In genomic region chr2:228039752-228040534, GRCh38 we compare ENCODE assay signal across 9 cellular contexts.
DNase-seq lines count a peak whose midpoint lies in the region; ATAC-seq, FAIRE-seq and TF ChIP-seq lines count a peak whose summit lies in the region.
"Had no signal": no experiment of that assay in that cellular context is flagged by ENCODE, and none has a peak within 500 bp of the region (broad histone marks: within the 10 kb centered on the region; RNA-seq: fewer than 3 reads in every experiment).

No MANE protein-coding gene starts in this region.

- POLR2A ChIA-PET in RWPE1 (lab: Yijun Ruan, JAX; ENCODE audit: low non-redundant PET) = no interaction called here
- POLR2A ChIA-PET in activated CD4-positive, alpha-beta memory T cell treated with anti-CD3 and anti-CD28 coated beads, Interleukin-2, amount 10 ng/mL, durations not matched to agents 7 days and 5 days (lab: Charles Lee) = no interaction called here

- no peak overlapping the region for H3K27ac ChIP-seq in RWPE1
- H3K27ac ChIP-seq: SJSA1 had no signal

- CTCF ChIA-PET in RWPE1 (lab: Yijun Ruan, JAX) = interaction anchor here (0.6 to 1.0 kb wide), 8 partner anchors 97 to 1646 kb away, joined by 3 to 5 read pairs (median 3); no protein-coding TSS in a partner anchor
- CTCF ChIA-PET in activated CD4-positive, alpha-beta memory T cell treated with anti-CD3 and anti-CD28 coated beads, Interleukin-2, amount 10 ng/mL, durations not matched to agents 7 days and 5 days (lab: Charles Lee) = interaction anchor here (1.1 to 1.2 kb wide), 2 partner anchors 7 to 421 kb away, joined by 3 to 6 read pairs; no protein-coding TSS in a partner anchor

- no peak overlapping the region for H3K4me3 Mint-ChIP-seq in activated CD4-positive, alpha-beta memory T cell treated with anti-CD3 and anti-CD28 coated beads, Interleukin-2, amount 10 ng/mL, durations not matched to agents 7 days and 5 days

- ATAC-seq in HG03378 (IDR thresholded peaks at IDR 0.05; ENCODE audit: unreplicated experiment) = peak; percentile 97

- no peaks in the 10 kb centered on the region for H3K4me1 Mint-ChIP-seq in activated CD4-positive, alpha-beta memory T cell treated with anti-CD3 and anti-CD28 coated beads, Interleukin-2, amount 10 ng/mL, durations not matched to agents 7 days and 5 days

- H3K27me3 Mint-ChIP-seq in activated CD4-positive, alpha-beta memory T cell treated with anti-CD3 and anti-CD28 coated beads, Interleukin-2, amount 10 ng/mL, durations not matched to agents 7 days and 5 days = no peaks in the 10 kb centered on the region

- no peak for DNase-seq in D721Med (ENCODE audit: insufficient read length, low spot score)
- DNase-seq in GM19239 (ENCODE audit: insufficient read length, low spot score) = peak; percentile 7
- peak; percentile 38 for DNase-seq in RWPE1 (ENCODE audit: low spot score)
- DNase-seq in iPS-NIHi7 (ENCODE audit: extremely low spot score) = peak; percentile 35
- DNase-seq in stimulated activated CD4-positive, alpha-beta T cell treated with anti-CD3 and anti-CD28 coated beads, Interleukin-4, amount 100 ng/mL, for 4 hours = no peak
- no peak for DNase-seq in anterior cingulate cortex (lab: John Stamatoyannopoulos, UW)
- no peak for DNase-seq in activated CD4-positive, alpha-beta memory T cell treated with anti-CD3 and anti-CD28 coated beads, Interleukin-2, amount 10 ng/mL, durations not matched to agents 7 days and 5 days

- H3K36me3 Mint-ChIP-seq in activated CD4-positive, alpha-beta memory T cell treated with anti-CD3 and anti-CD28 coated beads, Interleukin-2, amount 10 ng/mL, durations not matched to agents 7 days and 5 days (ENCODE audit: low read depth) = no peaks in the 10 kb centered on the region

- H3K27ac Mint-ChIP-seq in activated CD4-positive, alpha-beta memory T cell treated with anti-CD3 and anti-CD28 coated beads, Interleukin-2, amount 10 ng/mL, durations not matched to agents 7 days and 5 days = no peak overlapping the region

- peak; percentile 46 for TF ChIP-seq CTCF in D721Med (IDR thresholded peaks at IDR 0.05; ENCODE audit: insufficient read depth, missing control alignments)
- peak; percentile 64 for TF ChIP-seq CTCF in RWPE1 (conservative IDR thresholded peaks at IDR 0.05; ENCODE audit: low read depth)

- H3K9me3 Mint-ChIP-seq in activated CD4-positive, alpha-beta memory T cell treated with anti-CD3 and anti-CD28 coated beads, Interleukin-2, amount 10 ng/mL, durations not matched to agents 7 days and 5 days = no peaks in the 10 kb centered on the region

- FAIRE-seq in D721Med (lab: Jason Lieb, UNC) (peak; percentile 94), GM19239 (lab: Jason Lieb, UNC) (no peak)

Comparison
In these comparisons a context has a peak if more than half of its experiments do, and no peak if none do; other contexts are left out.
1. DNase-seq: peak in GM19239 (single experiment), RWPE1 (single experiment) and iPS-NIHi7 (single experiment); none in D721Med (single experiment), stimulated activated CD4-positive, alpha-beta T cell treated with anti-CD3 and anti-CD28 coated beads, Interleukin-4, amount 100 ng/mL, for 4 hours (0 of 2), anterior cingulate cortex (0 of 58) and activated CD4-positive, alpha-beta memory T cell treated with anti-CD3 and anti-CD28 coated beads, Interleukin-2, amount 10 ng/mL, durations not matched to agents 7 days and 5 days (single experiment).